In the genomic region with DNA sequence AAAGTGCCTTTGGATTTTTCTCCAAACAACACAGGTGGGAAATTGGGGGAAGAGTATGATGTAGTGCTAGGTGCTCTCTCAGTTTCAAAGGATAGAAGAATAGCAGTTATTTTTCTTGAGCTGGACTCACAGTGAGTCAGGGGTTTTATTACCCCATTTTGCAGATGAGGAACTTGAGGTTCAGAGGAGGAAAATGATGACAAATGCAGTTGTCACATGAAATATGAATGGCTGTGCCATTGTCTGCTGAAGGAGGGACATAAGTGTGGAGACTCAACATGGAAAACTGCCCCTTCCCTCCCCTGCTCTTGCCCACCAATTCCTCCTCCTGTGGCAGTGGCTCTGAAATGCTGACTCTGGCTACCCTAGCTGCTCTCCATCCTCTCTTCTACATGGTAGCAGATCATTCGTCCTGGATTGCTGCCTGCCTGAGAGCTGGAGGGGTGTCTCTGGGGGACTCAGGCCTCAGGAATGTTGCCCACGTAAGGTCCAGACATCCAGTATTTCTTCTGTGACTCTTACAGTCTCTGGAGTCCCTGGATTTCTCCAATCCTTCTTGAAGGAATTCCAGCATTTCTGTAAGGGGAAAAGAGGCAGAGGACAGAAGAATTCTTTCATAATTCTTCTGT, we compare ENCODE assay signal across 16 cellular contexts. TPM values are rescaled to one million over a fixed set of nuclear protein-coding genes. Genes with fewer than 3 reads are reported as not detected.
A peak's percentile ranks its signal among the peaks of the same experiment; 100 is the strongest.
DNase-seq lines count a peak whose midpoint lies in the region; ATAC-seq and TF ChIP-seq lines count a peak whose summit lies in the region.
"Had no signal": no experiment of that assay in that cellular context is flagged by ENCODE, and none has a peak within 500 bp of the region (broad histone marks: within the 10 kb centered on the region; RNA-seq: fewer than 3 reads in every experiment).

No MANE protein-coding gene starts in this region.

- H2BK15ac ChIP-seq in mesenchymal stem cell (ENCODE audit: low read depth, poor library complexity, severe bottlenecking): no peak overlapping the region

- peaks cover 2% of the 10 kb centered on the region for H3K27me3 ChIP-seq in BJ (ENCODE audit: control insufficient read depth, insufficient read depth, low read length)
- H3K27me3 ChIP-seq in Karpas-422 (ENCODE audit: low read length): no peaks in the 10 kb centered on the region
- no peaks in the 10 kb centered on the region for H3K27me3 ChIP-seq in brain microvascular endothelial cell (replicated peaks)
- H3K27me3 ChIP-seq in mesenchymal stem cell (ENCODE audit: control insufficient read depth in 1 of 2, insufficient read depth in 1 of 2, low read length in 2 of 2): peaks cover 0 to 26% of the 10 kb centered on the region in 2 experiments
- H3K27me3 ChIP-seq: colonic mucosa had no signal

- CTCF ChIA-PET in BJ (lab: Yijun Ruan, JAX): interaction anchor here (0.8 to 1.3 kb wide), 7 partner anchors 17 to 163 kb away, joined by 3 to 6 read pairs (median 3); a partner anchor contains a TSS

- no peak overlapping the region for H2BK120ac ChIP-seq in mesenchymal stem cell (ENCODE audit: low read depth, low read length)

- TF ChIP-seq CTCF in BJ (IDR thresholded peaks at IDR 0.05; ENCODE audit: insufficient read depth, low read depth, low read length): no peak
- TF ChIP-seq CTCF in brain microvascular endothelial cell (IDR thresholded peaks at IDR 0.05; ENCODE audit: low read depth, low read length, missing control alignments): no peak
- no peak for TF ChIP-seq CTCF in GM13976 (IDR thresholded peaks at IDR 0.05; ENCODE audit: borderline replicate concordance, control extremely low read depth, extremely low read depth, insufficient read depth, missing control alignments)

- H3K79me2 ChIP-seq in Karpas-422 (ENCODE audit: low read length): no peaks in the 10 kb centered on the region

- peaks cover 39% of the 10 kb centered on the region for H3K4me1 ChIP-seq in Karpas-422 (ENCODE audit: low read length)
- peaks cover 3% of the 10 kb centered on the region for H3K4me1 ChIP-seq in mesenchymal stem cell (ENCODE audit: control insufficient read depth, insufficient read depth, low read depth, low read length)

- DNase-seq in BJ (ENCODE audit: low read depth) (peak; percentile 54), Karpas-422 (peak; percentile 41), brain microvascular endothelial cell (peak; percentile 67), mesenchymal stem cell (peak; percentile 48), GM19238 (ENCODE audit: insufficient read length, low spot score) (no peak), GM13976 (ENCODE audit: low spot score) (no peak), HuH-7.5 (ENCODE audit: low spot score) (no peak)
- DNase-seq: activated naive CD8-positive, alpha-beta T cell treated with anti-CD3 and anti-CD28 coated beads for 36 hours; colonic mucosa; foreskin melanocyte; GDM1; NCI-H187; NCI-H774; stimulated activated naive CD4-positive, alpha-beta T cell treated with Interleukin-2 at 50 U/mL for 16 hours had no signal

- H3K23ac ChIP-seq in mesenchymal stem cell (ENCODE audit: low read length in 2 of 2): no peak overlapping the region

- no peak overlapping the region for H3K4ac ChIP-seq in mesenchymal stem cell (ENCODE audit: low read depth in 1 of 2, low read length in 2 of 2)

- H3K79me1 ChIP-seq in mesenchymal stem cell (replicated peaks; ENCODE audit: low read length, poor library complexity, severe bottlenecking): no peaks in the 10 kb centered on the region

- no peaks in the 10 kb centered on the region for H3K9me2 ChIP-seq in Karpas-422 (replicated peaks; ENCODE audit: insufficient read depth, low read length)

- H3K9me3 ChIP-seq in Karpas-422 (ENCODE audit: low read length) (no peaks in the 10 kb centered on the region), mesenchymal stem cell (ENCODE audit: control insufficient read depth, low read length) (no peaks in the 10 kb centered on the region)
- H3K9me3 ChIP-seq: colonic mucosa had no signal

- in situ Hi-C loops in brain microvascular endothelial cell (cut with HindIII; ENCODE audit: low pct_ligation_motif_present, low sequenced_read_pairs) (no loop called here), GM13976 (cut with MboI; ENCODE audit: low sequenced_read_pairs, unreplicated experiment) (no loop called here)

- ATAC-seq in GM21737 (IDR thresholded peaks at IDR 0.05; ENCODE audit: unreplicated experiment): no peak

- H4K20me1 ChIP-seq in Karpas-422 (ENCODE audit: insufficient read depth, low read depth, low read length): no peaks in the 10 kb centered on the region

- 0% methylated on average over 2 of the region's 2 CpGs for WGBS in mesenchymal stem cell

- no peak overlapping the region for H3K18ac ChIP-seq in mesenchymal stem cell (ENCODE audit: low read depth in 1 of 2, low read length in 2 of 2)

- peak overlapping the region in 1 of 2 experiments; percentile 62 for H3K14ac ChIP-seq in mesenchymal stem cell (ENCODE audit: low read length in 2 of 2)

- H4K8ac ChIP-seq in mesenchymal stem cell (ENCODE audit: low read length): no peak overlapping the region

- no peak overlapping the region for H3K9ac ChIP-seq in Karpas-422 (ENCODE audit: low read length)
- H3K9ac ChIP-seq in mesenchymal stem cell (ENCODE audit: low read length): peak overlapping the region; percentile 57

- H3K4me2 ChIP-seq in Karpas-422 (ENCODE audit: low read depth, low read length, poor library complexity, severe bottlenecking) (no peak overlapping the region), mesenchymal stem cell (ENCODE audit: low read length, poor library complexity, severe bottlenecking) (no peak overlapping the region)

- H3K36me3 ChIP-seq in BJ (ENCODE audit: control insufficient read depth, insufficient read depth, low read length) (no peaks in the 10 kb centered on the region), Karpas-422 (ENCODE audit: insufficient read depth, low read length) (no peaks in the 10 kb centered on the region), brain microvascular endothelial cell (replicated peaks) (no peaks in the 10 kb centered on the region), mesenchymal stem cell (ENCODE audit: control insufficient read depth in 1 of 2, insufficient read depth in 2 of 2, low read depth in 1 of 2, low read length in 2 of 2) (no peaks in the 10 kb centered on the region)
- H3K36me3 ChIP-seq: colonic mucosa had no signal

- H2AFZ ChIP-seq in Karpas-422 (ENCODE audit: low read length) (no peak overlapping the region), mesenchymal stem cell (ENCODE audit: low read depth, low read length) (no peak overlapping the region)

- no peak overlapping the region for H4K91ac ChIP-seq in mesenchymal stem cell (ENCODE audit: low read length)

- no peak overlapping the region for H3K27ac ChIP-seq in Karpas-422 (ENCODE audit: low read length)
- no peak overlapping the region for H3K27ac ChIP-seq in brain microvascular endothelial cell
- no peak overlapping the region for H3K27ac ChIP-seq in mesenchymal stem cell (ENCODE audit: low read length, poor library complexity, severe bottlenecking)

- POLR2A ChIA-PET in BJ (lab: Charles Lee): no interaction called here

- H2AK5ac ChIP-seq in mesenchymal stem cell (ENCODE audit: low read length, severe bottlenecking): no peak overlapping the region

- H2BK5ac ChIP-seq in mesenchymal stem cell (ENCODE audit: low read depth, low read length, poor library complexity, severe bottlenecking): no peak overlapping the region

- H2BK12ac ChIP-seq in mesenchymal stem cell (ENCODE audit: low read length in 2 of 2): no peak overlapping the region

- no peak overlapping the region for H3K4me3 ChIP-seq in BJ (ENCODE audit: low read depth, low read length)
- H3K4me3 ChIP-seq in Karpas-422 (ENCODE audit: low read length): no peak overlapping the region
- H3K4me3 ChIP-seq in brain microvascular endothelial cell (ENCODE audit: low read depth, low read length): no peak overlapping the region
- H3K4me3 ChIP-seq in mesenchymal stem cell (ENCODE audit: insufficient read depth in 1 of 2, low read depth in 1 of 2, low read length in 2 of 2): no peak overlapping the region
- H3K4me3 ChIP-seq: colonic mucosa had no signal

RNA-seq across cellular contexts. Expression of a gene that starts 37.6 kb away (rescaled TPM):
- 12.4 and 20.2 TPM in 2 replicates for polyA plus RNA-seq in BJ (2011; rRNA removed)
- 8.0 and 13.9 TPM in 2 replicates for polyA minus RNA-seq in BJ (2011; rRNA and poly(A)+ RNA removed)
- total RNA-seq in Karpas-422 (2014; rRNA removed; shearing (Covaris generic); ENCODE audit: low replicate concordance): 5.9 and 10.6 TPM in 2 replicates
- 32.1 TPM for polyA plus RNA-seq in mesenchymal stem cell (2013, experiment 1 of 2)
- 33.0 TPM for polyA plus RNA-seq in mesenchymal stem cell (2013, experiment 2 of 2)
- polyA plus RNA-seq: CD14-positive monocyte had no signal

Comparison
In these comparisons a context has a peak if more than half of its experiments do, and no peak if none do; other contexts are left out.
1. DNase-seq: peak in BJ (single experiment), Karpas-422 (single experiment), brain microvascular endothelial cell (single experiment) and mesenchymal stem cell (single experiment); none in GM19238 (single experiment), GM13976 (single experiment) and HuH-7.5 (single experiment).